ENCODE assay signal across 1 cellular context in genomic region chr12:12028668-12029402, GRCh38.
TF ChIP-seq lines count a peak whose summit lies in the region.

No MANE protein-coding gene starts in this region.

TF ChIP-seq in HepG2, 621 proteins besides CTCF, POLR2A, EP300 and RAD21:
- TF ChIP-seq CEBPG (CRISPR knock-in tag; IDR thresholded peaks at IDR 0.05) (no peak), ONECUT2 (CRISPR knock-in tag; IDR thresholded peaks at IDR 0.05) (no peak), ZNF281 (CRISPR knock-in tag; IDR thresholded peaks at IDR 0.05; ENCODE audit: borderline replicate concordance) (peak; percentile 70; the same call in 1 of the 2 replicates), HNF4A (CRISPR knock-in tag; IDR thresholded peaks at IDR 0.05) (peak; percentile 24; the same call in 1 of the 2 replicates), CHD2 (IDR thresholded peaks at IDR 0.05; ENCODE audit: low read depth, low read length) (no peak), TARDBP (CRISPR knock-in tag; IDR thresholded peaks at IDR 0.05) (no peak), GLMP (CRISPR knock-in tag; IDR thresholded peaks at IDR 0.05; ENCODE audit: borderline replicate concordance) (no peak), CEBPB (IDR thresholded peaks at IDR 0.05; ENCODE audit: borderline replicate concordance, low read depth, low read length) (no peak), SP2 (CRISPR knock-in tag; IDR thresholded peaks at IDR 0.05) (no peak), POGK (CRISPR knock-in tag; conservative IDR thresholded peaks at IDR 0.05) (0 out of 2 replicates have a peak, but pooled peaks have one; percentile 31), ISL2 (CRISPR knock-in tag; IDR thresholded peaks at IDR 0.05) (no peak), RBFOX2 (IDR thresholded peaks at IDR 0.05; ENCODE audit: low read depth, low read length) (no peak), ZNF124 (CRISPR knock-in tag; IDR thresholded peaks at IDR 0.05) (no peak), SOX13 (IDR thresholded peaks at IDR 0.05) (no peak), SOX13 (CRISPR knock-in tag; conservative IDR thresholded peaks at IDR 0.05 in 1 of 2, IDR thresholded peaks at IDR 0.05 in 1 of 2) (no peak), USF2 (IDR thresholded peaks at IDR 0.05; ENCODE audit: low read depth, low read length) (peak; percentile 34; the same call in 1 of the 2 replicates), USF2 (CRISPR knock-in tag; IDR thresholded peaks at IDR 0.05; ENCODE audit: borderline replicate concordance) (peak; percentile 33; the same call in 1 of the 2 replicates), ZC3H13 (CRISPR knock-in tag; IDR thresholded peaks at IDR 0.05) (no peak)
- TF ChIP-seq, protein P1, sequence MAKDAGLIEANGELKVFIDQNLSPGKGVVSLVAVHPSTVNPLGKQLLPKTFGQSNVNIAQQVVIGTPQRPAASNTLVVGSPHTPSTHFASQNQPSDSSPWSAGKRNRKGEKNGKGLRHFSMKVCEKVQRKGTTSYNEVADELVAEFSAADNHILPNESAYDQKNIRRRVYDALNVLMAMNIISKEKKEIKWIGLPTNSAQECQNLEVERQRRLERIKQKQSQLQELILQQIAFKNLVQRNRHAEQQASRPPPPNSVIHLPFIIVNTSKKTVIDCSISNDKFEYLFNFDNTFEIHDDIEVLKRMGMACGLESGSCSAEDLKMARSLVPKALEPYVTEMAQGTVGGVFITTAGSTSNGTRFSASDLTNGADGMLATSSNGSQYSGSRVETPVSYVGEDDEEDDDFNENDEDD (CRISPR knock-in tag; IDR thresholded peaks at IDR 0.05; ENCODE audit: borderline replicate concordance) = no peak
- TF ChIP-seq, protein P2, sequence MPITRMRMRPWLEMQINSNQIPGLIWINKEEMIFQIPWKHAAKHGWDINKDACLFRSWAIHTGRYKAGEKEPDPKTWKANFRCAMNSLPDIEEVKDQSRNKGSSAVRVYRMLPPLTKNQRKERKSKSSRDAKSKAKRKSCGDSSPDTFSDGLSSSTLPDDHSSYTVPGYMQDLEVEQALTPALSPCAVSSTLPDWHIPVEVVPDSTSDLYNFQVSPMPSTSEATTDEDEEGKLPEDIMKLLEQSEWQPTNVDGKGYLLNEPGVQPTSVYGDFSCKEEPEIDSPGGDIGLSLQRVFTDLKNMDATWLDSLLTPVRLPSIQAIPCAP (CRISPR knock-in tag; IDR thresholded peaks at IDR 0.05; ENCODE audit: low read depth) = no peak
